ENCODE assay signal across 17 cellular contexts in the genomic region with DNA sequence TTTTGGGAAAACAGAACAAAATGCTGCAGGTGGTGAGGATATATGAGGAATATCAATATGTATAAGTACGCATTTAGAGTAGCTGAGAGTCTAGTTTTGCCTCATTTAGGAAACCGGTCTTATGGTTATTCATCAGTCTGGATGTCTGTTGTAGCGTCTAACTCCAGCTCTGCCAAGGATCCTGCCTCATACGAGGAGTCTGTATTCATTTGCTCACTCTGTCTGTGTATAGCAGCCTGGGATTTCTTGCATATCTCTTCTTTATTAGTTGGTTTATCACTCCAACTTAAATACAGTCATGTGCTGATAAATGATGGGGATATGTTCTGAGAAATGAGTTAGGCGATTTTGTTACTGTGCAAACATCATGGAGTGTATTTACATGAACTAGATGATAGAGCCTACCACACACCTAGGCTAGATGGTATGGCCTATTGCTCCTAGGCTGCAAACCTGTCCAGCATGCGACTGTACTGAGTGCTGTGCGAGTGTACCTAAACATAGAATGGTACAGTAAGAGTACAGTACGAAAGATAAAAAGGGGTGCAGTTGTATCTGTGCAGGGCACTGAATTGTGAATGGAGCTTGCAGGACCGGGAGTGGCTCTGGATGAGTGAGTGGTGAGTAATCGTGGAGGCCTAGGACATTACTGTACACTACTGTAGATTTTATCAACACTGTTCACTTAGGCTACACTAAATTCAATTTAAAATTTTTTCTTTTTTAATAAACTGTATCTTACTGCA.
DNase-seq lines count a peak whose midpoint lies in the region; ATAC-seq, FAIRE-seq and TF ChIP-seq lines count a peak whose summit lies in the region.
"Had no signal": no experiment of that assay in that cellular context is flagged by ENCODE, and none has a peak within 500 bp of the region (broad histone marks: within the 10 kb centered on the region; RNA-seq: fewer than 3 reads in every experiment).

No MANE protein-coding gene starts in this region.

- H3K36me3 Mint-ChIP-seq in neural progenitor cell (no peaks in the 10 kb centered on the region), T-helper 17 cell (ENCODE audit: low read depth) (no peaks in the 10 kb centered on the region)
- peaks cover 3% of the 10 kb centered on the region for H3K36me3 Mint-ChIP-seq in activated CD8-positive, alpha-beta T cell treated with anti-CD3 and anti-CD28 coated beads, Interleukin-2, amount 10 ng/mL, durations not matched to agents 7 days and 5 days (ENCODE audit: low read depth)
- H3K36me3 Mint-ChIP-seq: natural killer cell had no signal

- H3F3A ChIP-seq in neural progenitor cell (ENCODE audit: low read depth): no peaks in the 10 kb centered on the region

- FAIRE-seq in HTR-8/SVneo (lab: Jason Lieb, UNC): no peak
- FAIRE-seq: TTC549 had no signal

- no peaks in the 10 kb centered on the region for H3K79me2 ChIP-seq in neural progenitor cell (ENCODE audit: low read depth)

- H3K27me3 Mint-ChIP-seq in neural progenitor cell (ENCODE audit: insufficient read depth, low read depth): no peaks in the 10 kb centered on the region
- no peaks in the 10 kb centered on the region for H3K27me3 Mint-ChIP-seq in activated CD8-positive, alpha-beta T cell treated with anti-CD3 and anti-CD28 coated beads, Interleukin-2, amount 10 ng/mL, durations not matched to agents 7 days and 5 days (ENCODE audit: low read depth)
- H3K27me3 Mint-ChIP-seq in T-helper 17 cell: no peaks in the 10 kb centered on the region
- H3K27me3 Mint-ChIP-seq: central memory CD8-positive, alpha-beta T cell; stimulated activated naive CD8-positive, alpha-beta T cell treated with anti-CD3 and anti-CD28 coated beads, Interleukin-15, Interleukin-2, amounts not matched to agents 100 ng/mL and 50 ng/mL, for 24 hours had no signal

- H3K4me2 ChIP-seq in neural progenitor cell: no peak overlapping the region
- H3K4me2 ChIP-seq: BLaER1 treated with 17β-estradiol and CSF1 and Interleukin-3, amounts not matched to agents 10 nM and 100 nM had no signal

- H3K27me3 ChIP-seq in neural progenitor cell: no peaks in the 10 kb centered on the region
- H3K27me3 ChIP-seq: BLaER1 treated with 17β-estradiol and CSF1 and Interleukin-3, amounts not matched to agents 10 nM and 100 nM had no signal

- ATAC-seq in activated CD8-positive, alpha-beta T cell treated with anti-CD3 and anti-CD28 coated beads, Interleukin-2, amount 10 ng/mL, durations not matched to agents 7 days and 5 days: no peak
- ATAC-seq in GM21381 (IDR thresholded peaks at IDR 0.05; ENCODE audit: unreplicated experiment) (no peak), T-helper 17 cell (no peak)
- ATAC-seq: natural killer cell had no signal

- TF ChIP-seq CTCF in AG10803 (conservative IDR thresholded peaks at IDR 0.05; ENCODE audit: low read length) (no peak), neural progenitor cell (IDR thresholded peaks at IDR 0.05) (no peak)

- H3K36me3 ChIP-seq in neural progenitor cell: no peaks in the 10 kb centered on the region

- no peak overlapping the region for H2AFZ ChIP-seq in neural progenitor cell (replicated peaks)

- no peaks in the 10 kb centered on the region for H3K9me3 Mint-ChIP-seq in neural progenitor cell
- no peaks in the 10 kb centered on the region for H3K9me3 Mint-ChIP-seq in activated CD8-positive, alpha-beta T cell treated with anti-CD3 and anti-CD28 coated beads, Interleukin-2, amount 10 ng/mL, durations not matched to agents 7 days and 5 days (ENCODE audit: insufficient read depth)
- H3K9me3 Mint-ChIP-seq: central memory CD8-positive, alpha-beta T cell; natural killer cell; stimulated activated naive CD8-positive, alpha-beta T cell treated with anti-CD3 and anti-CD28 coated beads, Interleukin-15, Interleukin-2, amounts not matched to agents 100 ng/mL and 50 ng/mL, for 24 hours had no signal

- POLR2A ChIA-PET in activated CD8-positive, alpha-beta T cell treated with anti-CD3 and anti-CD28 coated beads, Interleukin-2, amount 10 ng/mL, durations not matched to agents 7 days and 5 days (lab: Charles Lee): no interaction called here

- H3K4me1 Mint-ChIP-seq in neural progenitor cell (peaks cover 11% of the 10 kb centered on the region), T-helper 17 cell (peaks cover 5% of the 10 kb centered on the region)
- no peaks in the 10 kb centered on the region for H3K4me1 Mint-ChIP-seq in activated CD8-positive, alpha-beta T cell treated with anti-CD3 and anti-CD28 coated beads, Interleukin-2, amount 10 ng/mL, durations not matched to agents 7 days and 5 days (ENCODE audit: low read depth)
- H3K4me1 Mint-ChIP-seq: central memory CD8-positive, alpha-beta T cell had no signal

- H3K9me3 ChIP-seq in neural progenitor cell (ENCODE audit: low read depth) (no peaks in the 10 kb centered on the region), T-helper 17 cell (ENCODE audit: control insufficient read depth, low read length, poor library complexity, severe bottlenecking) (no peaks in the 10 kb centered on the region)

- H3K4me1 ChIP-seq in neural progenitor cell: no peaks in the 10 kb centered on the region
- H3K4me1 ChIP-seq: BLaER1 treated with 17β-estradiol and CSF1 and Interleukin-3, amounts not matched to agents 10 nM and 100 nM had no signal

- H3K27ac ChIP-seq in neural progenitor cell: no peak overlapping the region
- H3K27ac ChIP-seq: BLaER1 treated with 17β-estradiol and CSF1 and Interleukin-3, amounts not matched to agents 10 nM and 100 nM had no signal

- CTCF ChIA-PET in activated CD8-positive, alpha-beta T cell treated with anti-CD3 and anti-CD28 coated beads, Interleukin-2, amount 10 ng/mL, durations not matched to agents 7 days and 5 days (lab: Charles Lee): interaction anchor here (0.7 kb wide), 1 partner anchor 204 kb away, joined by 3 read pairs; no protein-coding TSS in a partner anchor

- no peaks in the 10 kb centered on the region for H4K20me1 ChIP-seq in neural progenitor cell (ENCODE audit: low read depth)

- DNase-seq in AG10803 (ENCODE audit: low read depth): peak; percentile 60
- DNase-seq in HTR-8/SVneo (ENCODE audit: insufficient read length, low spot score): peak; percentile 4
- DNase-seq in amniotic epithelial cell (ENCODE audit: low read depth): peak; percentile 65
- DNase-seq in islet precursor cell: peak; percentile 80
- no peak for DNase-seq in neural progenitor cell (ENCODE audit: low spot score)
- DNase-seq in activated CD8-positive, alpha-beta T cell treated with anti-CD3 and anti-CD28 coated beads, Interleukin-2, amount 10 ng/mL, durations not matched to agents 7 days and 5 days: no peak
- DNase-seq in T-helper 17 cell: no peak
- DNase-seq: activated T-cell treated with anti-CD3 and anti-CD28 coated beads, Interleukin-2, amount 50 U/mL, for 1 hour; hippocampal formation; Kasumi-1; natural killer cell; NCI-H748 treated with DMSO at 0.1 percent for 48 hours had no signal

- no peak overlapping the region for H3K4me3 Mint-ChIP-seq in neural progenitor cell
- H3K4me3 Mint-ChIP-seq in activated CD8-positive, alpha-beta T cell treated with anti-CD3 and anti-CD28 coated beads, Interleukin-2, amount 10 ng/mL, durations not matched to agents 7 days and 5 days: no peak overlapping the region
- H3K4me3 Mint-ChIP-seq in T-helper 17 cell: no peak overlapping the region
- H3K4me3 Mint-ChIP-seq: central memory CD8-positive, alpha-beta T cell; natural killer cell; stimulated activated naive CD8-positive, alpha-beta T cell treated with anti-CD3 and anti-CD28 coated beads, Interleukin-15, Interleukin-2, amounts not matched to agents 100 ng/mL and 50 ng/mL, for 24 hours had no signal

- no peak overlapping the region for H3K9ac ChIP-seq in neural progenitor cell
- H3K9ac ChIP-seq: BLaER1 treated with 17β-estradiol and CSF1 and Interleukin-3, amounts not matched to agents 10 nM and 100 nM had no signal

- H3K27ac Mint-ChIP-seq in neural progenitor cell (no peak overlapping the region), T-helper 17 cell (no peak overlapping the region)
- H3K27ac Mint-ChIP-seq in activated CD8-positive, alpha-beta T cell treated with anti-CD3 and anti-CD28 coated beads, Interleukin-2, amount 10 ng/mL, durations not matched to agents 7 days and 5 days: no peak overlapping the region
- H3K27ac Mint-ChIP-seq: natural killer cell; stimulated activated naive CD8-positive, alpha-beta T cell treated with anti-CD3 and anti-CD28 coated beads, Interleukin-15, Interleukin-2, amounts not matched to agents 100 ng/mL and 50 ng/mL, for 24 hours had no signal

- no peak overlapping the region for H3K4me3 ChIP-seq in AG10803 (ENCODE audit: low read length)
- H3K4me3 ChIP-seq in neural progenitor cell: no peak overlapping the region
- H3K4me3 ChIP-seq: BLaER1 treated with 17β-estradiol and CSF1 and Interleukin-3, amounts not matched to agents 10 nM and 100 nM had no signal

Comparison
In these comparisons a context has a peak if more than half of its experiments do, and no peak if none do; other contexts are left out.
1. DNase-seq: peak in AG10803 (single experiment), HTR-8/SVneo (single experiment), amniotic epithelial cell (single experiment) and islet precursor cell (single experiment); none in neural progenitor cell (single experiment), activated CD8-positive, alpha-beta T cell treated with anti-CD3 and anti-CD28 coated beads, Interleukin-2, amount 10 ng/mL, durations not matched to agents 7 days and 5 days (single experiment) and T-helper 17 cell (0 of 3).